In the genomic region with DNA sequence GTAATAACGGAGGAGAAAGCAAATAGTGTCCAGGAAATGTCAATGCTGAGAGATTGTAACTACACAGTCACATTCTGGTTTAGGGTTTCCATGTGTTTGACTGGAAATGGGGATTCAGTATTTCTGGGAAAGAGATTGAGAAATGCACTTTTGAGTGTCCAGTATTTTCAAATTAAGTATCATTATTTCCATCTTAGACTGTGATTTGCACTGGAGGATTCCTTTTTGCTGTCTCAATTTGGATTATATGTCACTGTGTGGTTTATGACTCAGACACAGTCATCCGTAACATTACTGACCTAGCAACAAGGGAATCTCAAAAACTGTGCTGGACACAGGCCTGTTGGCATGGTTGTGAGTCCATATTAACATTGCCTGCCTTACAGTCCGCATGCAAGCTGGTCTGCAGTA, we compare ENCODE assay signal across 2 cellular contexts.
A peak's percentile ranks its signal among the peaks of the same experiment; 100 is the strongest.
TF ChIP-seq lines count a peak whose summit lies in the region.

No MANE protein-coding gene starts in this region.

TF ChIP-seq in IMR-90, 13 proteins besides CTCF, POLR2A, EP300 and RAD21:
- TF ChIP-seq BHLHE40 (IDR thresholded peaks at IDR 0.05; ENCODE audit: low read depth, low read length) (peak; percentile 64), MAFK (IDR thresholded peaks at IDR 0.05; ENCODE audit: low read depth, low read length) (0 out of 2 replicates have a peak, but pooled peaks have one; percentile 17), SMC3 (IDR thresholded peaks at IDR 0.05; ENCODE audit: low read depth, low read length) (no peak), CEBPB (IDR thresholded peaks at IDR 0.05; ENCODE audit: low read depth, low read length) (peak; percentile 73; the same call in 1 of the 2 replicates), MXI1 (IDR thresholded peaks at IDR 0.05; ENCODE audit: borderline replicate concordance, low read depth, low read length) (peak; percentile 76), FOS (IDR thresholded peaks at IDR 0.05; ENCODE audit: low read depth, low read length) (peak; percentile 98)
- TF ChIP-seq, protein P1, sequence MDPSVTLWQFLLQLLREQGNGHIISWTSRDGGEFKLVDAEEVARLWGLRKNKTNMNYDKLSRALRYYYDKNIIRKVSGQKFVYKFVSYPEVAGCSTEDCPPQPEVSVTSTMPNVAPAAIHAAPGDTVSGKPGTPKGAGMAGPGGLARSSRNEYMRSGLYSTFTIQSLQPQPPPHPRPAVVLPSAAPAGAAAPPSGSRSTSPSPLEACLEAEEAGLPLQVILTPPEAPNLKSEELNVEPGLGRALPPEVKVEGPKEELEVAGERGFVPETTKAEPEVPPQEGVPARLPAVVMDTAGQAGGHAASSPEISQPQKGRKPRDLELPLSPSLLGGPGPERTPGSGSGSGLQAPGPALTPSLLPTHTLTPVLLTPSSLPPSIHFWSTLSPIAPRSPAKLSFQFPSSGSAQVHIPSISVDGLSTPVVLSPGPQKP (IDR thresholded peaks at IDR 0.05; ENCODE audit: borderline replicate concordance, low read depth, low read length), result no peak

TF ChIP-seq in GM12891, 5 proteins besides CTCF, POLR2A, EP300 and RAD21:
- TF ChIP-seq POLR2AphosphoS5 (IDR thresholded peaks at IDR 0.05; ENCODE audit: low read depth, low read length) (no peak), PAX5 (IDR thresholded peaks at IDR 0.05; ENCODE audit: insufficient read depth, low read length, severe bottlenecking) (no peak), SPI1 (IDR thresholded peaks at IDR 0.05; ENCODE audit: low read depth, low read length) (no peak), TAF1 (IDR thresholded peaks at IDR 0.05; ENCODE audit: low read depth, low read length) (no peak), POU2F2 (IDR thresholded peaks at IDR 0.05; ENCODE audit: low read depth, low read length) (no peak)
